Comparison of ENCODE assay signal across 19 cellular contexts in the genomic region with DNA sequence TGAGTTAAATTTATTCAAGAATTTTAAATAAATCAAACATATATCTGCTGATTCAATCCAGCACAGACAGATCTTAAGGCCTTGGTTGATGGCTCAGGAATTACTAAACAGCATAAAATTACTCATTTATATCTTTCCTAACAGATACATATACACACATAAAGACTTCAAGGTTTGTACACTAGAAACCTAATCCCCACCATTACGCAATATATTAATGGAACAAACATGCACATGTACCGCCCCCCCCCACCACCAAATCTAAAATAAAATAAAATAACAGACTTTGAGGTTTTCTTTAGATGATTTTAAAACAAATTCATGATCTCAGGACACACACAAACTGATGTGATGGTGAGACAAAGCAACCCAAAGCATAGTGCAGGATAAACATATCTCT.
"Had no signal": no experiment of that assay in that cellular context is flagged by ENCODE, and none has a peak within 500 bp of the region (broad histone marks: within the 10 kb centered on the region; RNA-seq: fewer than 3 reads in every experiment).

No MANE protein-coding gene starts in this region.

- ATAC-seq: effector memory CD8-positive, alpha-beta T cell; esophagus mucosa; gastrocnemius medialis; left cardiac atrium; left ventricle myocardium superior; mucosa of descending colon; naive thymus-derived CD4-positive, alpha-beta T cell had no signal

- H3K27me3 ChIP-seq: esophagus squamous epithelium, gastrocnemius medialis, hepatocyte, left lung had no signal

- H2AFZ ChIP-seq: hepatocyte had no signal

- H3K4me2 ChIP-seq: hepatocyte had no signal

- H3K79me2 ChIP-seq: hepatocyte had no signal

- H3K9me3 ChIP-seq: esophagus squamous epithelium, gastrocnemius medialis, left lung, lower lobe of right lung, mucosa of descending colon had no signal

- FAIRE-seq: colon, endometrium, keratinocyte had no signal

- H3K27ac ChIP-seq: coronary artery, dorsolateral prefrontal cortex, epithelial cell of prostate, esophagus squamous epithelium, gastrocnemius medialis, hepatocyte, left lung, lower lobe of right lung had no signal

- DNase-seq: effector CD8-positive, alpha-beta T cell; effector memory CD8-positive, alpha-beta T cell; esophagus squamous epithelium; gastrocnemius medialis; immature natural killer cell; left cardiac atrium; left lung; left ventricle myocardium superior; lower lobe of right lung; naive thymus-derived CD4-positive, alpha-beta T cell had no signal

- H3K36me3 ChIP-seq: esophagus squamous epithelium, gastrocnemius medialis, left lung, lower lobe of right lung had no signal

- H3K4me1 ChIP-seq: esophagus squamous epithelium, gastrocnemius medialis, left lung, lower lobe of right lung had no signal

- H3K4me3 ChIP-seq: coronary artery, dorsolateral prefrontal cortex, esophagus squamous epithelium, gastrocnemius medialis, hepatocyte, left lung, lower lobe of right lung, mucosa of descending colon had no signal
